19 cellular contexts compared by ENCODE assay signal in the genomic region with DNA sequence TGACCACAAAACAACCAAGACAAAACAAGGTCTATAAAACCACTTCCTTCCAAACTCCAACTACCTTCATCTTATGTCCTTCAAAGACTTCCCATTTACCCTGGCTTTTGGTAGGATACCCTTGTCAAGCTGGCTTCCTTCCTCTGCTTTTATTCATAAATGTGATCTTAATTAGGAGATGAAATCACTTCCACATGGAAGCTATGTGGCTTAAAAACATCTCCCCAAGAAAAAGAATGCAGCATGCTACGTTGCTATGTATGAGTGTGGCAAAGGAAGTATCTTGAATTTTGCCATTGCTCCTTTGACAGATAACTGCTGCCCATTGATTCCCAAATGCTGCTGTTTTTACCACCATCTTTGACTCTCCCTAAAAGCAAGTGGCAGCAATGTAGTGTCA. TPM values are rescaled to one million over a fixed set of nuclear protein-coding genes. Genes with fewer than 3 reads are reported as not detected.
DNase-seq lines count a peak whose midpoint lies in the region; ATAC-seq, FAIRE-seq and TF ChIP-seq lines count a peak whose summit lies in the region.
"Had no signal": no experiment of that assay in that cellular context is flagged by ENCODE, and none has a peak within 500 bp of the region (broad histone marks: within the 10 kb centered on the region; RNA-seq: fewer than 3 reads in every experiment).

No MANE protein-coding gene starts in this region.

- no peaks in the 10 kb centered on the region for H3F3A ChIP-seq in GM23248 (ENCODE audit: insufficient read depth)

- H3K27ac ChIP-seq in GM23248 = no peak overlapping the region
- H3K27ac ChIP-seq in GM12878 (ENCODE audit: control insufficient read depth, insufficient read depth) = no peak overlapping the region
- H3K27ac ChIP-seq: PC-9, SJSA1 had no signal

- TF ChIP-seq CTCF in AG10803 (conservative IDR thresholded peaks at IDR 0.05; ENCODE audit: low read length) (no peak), GM12878 (IDR thresholded peaks at IDR 0.05 in 2 of 3, conservative IDR thresholded peaks at IDR 0.05 in 1 of 3; ENCODE audit: control insufficient read depth in 2 of 3, extremely low read depth in 1 of 3, insufficient read depth in 1 of 3, low read depth in 3 of 3, low read length in 3 of 3) (no peak), fibroblast of the aortic adventitia (IDR thresholded peaks at IDR 0.05; ENCODE audit: insufficient read depth, low read length) (no peak)

- no peaks in the 10 kb centered on the region for H3K9me3 ChIP-seq in GM23248 (ENCODE audit: low read depth)
- H3K9me3 ChIP-seq in GM12878 (replicated peaks; ENCODE audit: control insufficient read depth, insufficient read depth, low read length) = no peaks in the 10 kb centered on the region
- H3K9me3 ChIP-seq: SJSA1 had no signal

- no peaks in the 10 kb centered on the region for H3K9me2 ChIP-seq in GM23248 (ENCODE audit: insufficient read depth)

- H3K79me2 ChIP-seq in GM23248 (ENCODE audit: insufficient read depth) (no peaks in the 10 kb centered on the region), GM12878 (ENCODE audit: control insufficient read depth, insufficient read depth, low read length) (no peaks in the 10 kb centered on the region)

- 0% methylated on average over 1 of the region's 1 CpG for WGBS in GM23248 (ENCODE audit: low coverage in 1 of 2, low lambda C conversion rate in 2 of 2, missing lambda C conversion rate in 2 of 2), 2 experiments
- WGBS in GM12878 (ENCODE audit: insufficient coverage, insufficient replicate concordance, low lambda C conversion rate, missing lambda C conversion rate) = 0% methylated on average over 1 of the region's 1 CpG

- ATAC-seq in GM12878 = no peak
- no peak for ATAC-seq in GM21515 (IDR thresholded peaks at IDR 0.05; ENCODE audit: unreplicated experiment)
- ATAC-seq: K562 had no signal

- FAIRE-seq in GM12878 (lab: Jason Lieb, UNC) = peak; percentile 23
- FAIRE-seq: A204.1, K562 had no signal

- no peak overlapping the region for H3K9ac ChIP-seq in GM23248
- H3K9ac ChIP-seq in GM12878 (ENCODE audit: control insufficient read depth, insufficient read depth, low read length) = no peak overlapping the region

- no peak overlapping the region for H2AFZ ChIP-seq in GM23248
- H2AFZ ChIP-seq in GM12878 (ENCODE audit: control insufficient read depth, low read depth, low read length) = no peak overlapping the region
- H2AFZ ChIP-seq: PC-9 had no signal

- intact Hi-C loops in GM12878 (cut with micrococcal nuclease; ENCODE audit: unreplicated experiment) = no loop called here

- peaks cover 8% of the 10 kb centered on the region for H3K4me1 ChIP-seq in GM23248 (ENCODE audit: insufficient read depth)
- no peaks in the 10 kb centered on the region for H3K4me1 ChIP-seq in GM12878 (ENCODE audit: control insufficient read depth, insufficient read depth, low read length)
- H3K4me1 ChIP-seq: SJSA1 had no signal

- TF ChIP-seq EP300 in GM12878 (IDR thresholded peaks at IDR 0.05; ENCODE audit: borderline replicate concordance in 1 of 2, control insufficient read depth in 1 of 2, low read depth in 2 of 2, low read length in 2 of 2) = no peak

- SMC1A ChIA-PET in GM12878 (lab: Charles Lee; ENCODE audit: uncharacterized antibody, unreplicated experiment) = interaction anchor here (0.6 kb wide), 1 partner anchor 78 kb away, joined by 3 read pairs; no protein-coding TSS in a partner anchor

- DNase-seq in AG10803 (ENCODE audit: low read depth) = peak; percentile 58
- DNase-seq in GM23248 = peak; percentile 15
- no peak for DNase-seq in GM12878 (ENCODE audit: low read depth, low spot score)
- peak; percentile 16 for DNase-seq in fibroblast of the aortic adventitia (ENCODE audit: low read depth)
- DNase-seq in T1000 (lab: John Stamatoyannopoulos, UW) = no peak
- no peak for DNase-seq in Ammon's horn (ENCODE audit: low spot score)
- DNase-seq: AML-193, DMS79 treated with DMSO at 0.1 percent for 48 hours, NCI-H187, NCI-H2107, NCI-H2227 treated with DMSO at 0.1 percent for 48 hours, NCI-H510A treated with DMSO at 0.1 percent for 48 hours, NCI-H82, PC-9 had no signal

- H3K27me3 ChIP-seq in GM23248 (replicated peaks; ENCODE audit: insufficient read depth) (no peaks in the 10 kb centered on the region), GM12878 (replicated peaks in 1 of 2; ENCODE audit: control insufficient read depth in 2 of 2, insufficient read depth in 2 of 2, low read length in 1 of 2) (no peaks in the 10 kb centered on the region; a peak in 1 of 4 replicates)
- H3K27me3 ChIP-seq: SJSA1 had no signal

- no peak for TF ChIP-seq POLR2A in GM12878 (IDR thresholded peaks at IDR 0.05; ENCODE audit: low read depth, low read length)

- in situ Hi-C loops in GM23248 (cut with MboI) (no loop called here), GM12878 (cut with MboI) (no loop called here)

- H3K36me3 ChIP-seq in GM23248 (ENCODE audit: low read depth) (no peaks in the 10 kb centered on the region), GM12878 (ENCODE audit: control insufficient read depth in 2 of 2, insufficient read depth in 2 of 2, low read length in 1 of 2) (no peaks in the 10 kb centered on the region)
- H3K36me3 ChIP-seq: SJSA1 had no signal

- RAD21 ChIA-PET in GM12878 (lab: Charles Lee; ENCODE audit: unreplicated experiment) = no interaction called here

- H3K4me2 ChIP-seq in GM23248 (ENCODE audit: unreplicated experiment) = no peak overlapping the region
- H3K4me2 ChIP-seq in GM12878 (ENCODE audit: control insufficient read depth, insufficient read depth) = no peak overlapping the region
- H3K4me2 ChIP-seq: PC-9 had no signal

- POLR2A ChIA-PET in GM12878 (lab: Charles Lee) = interaction anchor here (1.1 kb wide), 1 partner anchor 46 kb away, joined by 3 read pairs; no protein-coding TSS in a partner anchor

- CTCF ChIA-PET in GM12878 (lab: Yijun Ruan, JAX) = no interaction called here

- H4K20me1 ChIP-seq in GM23248 (ENCODE audit: insufficient read depth) (no peaks in the 10 kb centered on the region), GM12878 (ENCODE audit: control insufficient read depth, insufficient read depth) (no peaks in the 10 kb centered on the region)

- H3K4me3 ChIP-seq in AG10803 (ENCODE audit: low read length) = no peak overlapping the region
- H3K4me3 ChIP-seq in GM23248 = no peak overlapping the region
- H3K4me3 ChIP-seq in GM12878 = no peak overlapping the region
- H3K4me3 ChIP-seq in fibroblast of the aortic adventitia (ENCODE audit: low read depth, low read length) = no peak overlapping the region
- H3K4me3 ChIP-seq: K562, PC-9, SJSA1 had no signal

- no peak for TF ChIP-seq RAD21 in GM12878 (IDR thresholded peaks at IDR 0.05; ENCODE audit: insufficient read depth, low read depth, low read length)

- BruUV-seq in GM12878 (replicated peaks; lab: Mats Ljungman, UMichigan) = no TSS peak

TF ChIP-seq in GM12878, 131 proteins besides CTCF, POLR2A, EP300 and RAD21:
- TF ChIP-seq ZNF622 (IDR thresholded peaks at IDR 0.05) (no peak), ATF7 (IDR thresholded peaks at IDR 0.05; ENCODE audit: low read depth) (no peak), EZH2 (IDR thresholded peaks at IDR 0.05; ENCODE audit: borderline replicate concordance, control insufficient read depth, low read depth, low read length) (no peak), NFIC (IDR thresholded peaks at IDR 0.05; ENCODE audit: low read depth, low read length) (no peak)
- TF ChIP-seq, protein P1, sequence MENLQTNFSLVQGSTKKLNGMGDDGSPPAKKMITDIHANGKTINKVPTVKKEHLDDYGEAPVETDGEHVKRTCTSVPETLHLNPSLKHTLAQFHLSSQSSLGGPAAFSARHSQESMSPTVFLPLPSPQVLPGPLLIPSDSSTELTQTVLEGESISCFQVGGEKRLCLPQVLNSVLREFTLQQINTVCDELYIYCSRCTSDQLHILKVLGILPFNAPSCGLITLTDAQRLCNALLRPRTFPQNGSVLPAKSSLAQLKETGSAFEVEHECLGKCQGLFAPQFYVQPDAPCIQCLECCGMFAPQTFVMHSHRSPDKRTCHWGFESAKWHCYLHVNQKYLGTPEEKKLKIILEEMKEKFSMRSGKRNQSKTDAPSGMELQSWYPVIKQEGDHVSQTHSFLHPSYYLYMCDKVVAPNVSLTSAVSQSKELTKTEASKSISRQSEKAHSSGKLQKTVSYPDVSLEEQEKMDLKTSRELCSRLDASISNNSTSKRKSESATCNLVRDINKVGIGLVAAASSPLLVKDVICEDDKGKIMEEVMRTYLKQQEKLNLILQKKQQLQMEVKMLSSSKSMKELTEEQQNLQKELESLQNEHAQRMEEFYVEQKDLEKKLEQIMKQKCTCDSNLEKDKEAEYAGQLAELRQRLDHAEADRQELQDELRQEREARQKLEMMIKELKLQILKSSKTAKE (IDR thresholded peaks at IDR 0.05; ENCODE audit: low read depth, poor library complexity, severe bottlenecking) = no peak
TF ChIP-seq in GM12878: peak in this region for 0.

RNA-seq across cellular contexts. Expression of gene VEGFD, which starts 46.4 kb away (rescaled TPM):
- not detected in 2 replicates for total RNA-seq in GM23248 (2014; rRNA removed; shearing (Covaris generic))
- not detected in 2 replicates for polyA plus RNA-seq in GM23248 (2016; fragmentation: Nextera tagmentation; extraction: Ambion mirVana)
- total RNA-seq in GM12878 (2013; cell fraction: nucleolus; rRNA removed) = 0.38 TPM in 1 of 2 replicates, not detected in the other
- not detected in 2 replicates for total RNA-seq in GM12878 (2014; rRNA removed)
- not detected in 2 replicates for total RNA-seq in GM12878 (2014; rRNA removed; fragmentation: Illumina TruSeq; extraction: Trizol)
- total RNA-seq in GM12878 (2021) = not detected in 2 replicates
- 0.16 TPM for polyA plus RNA-seq in GM12878 (2011; ENCODE audit: low read depth)
- 0.14 and 0.15 TPM in 2 replicates for polyA plus RNA-seq in GM12878 (2011; rRNA removed)
- polyA plus RNA-seq in GM12878 (2011; cell fraction: cytosol; rRNA removed) = 0.05 and 0.09 TPM in 2 replicates
- polyA plus RNA-seq in GM12878 (2011; cell fraction: nucleus; rRNA removed) = 0.37 and 0.51 TPM in 2 replicates
- polyA plus RNA-seq in GM12878 (2012) = not detected in 2 replicates
- polyA plus RNA-seq in GM12878 (2014; fragmentation: Illumina TruSeq; extraction: Trizol) = not detected in 2 replicates
- not detected for polyA plus RNA-seq in GM12878 (2014; fragmentation: Nextera tagmentation; extraction: Ambion mirVana)
- not detected in 2 replicates for polyA plus RNA-seq in GM12878 (2014; rRNA removed)
- polyA plus RNA-seq in GM12878 (2016; fragmentation: Nextera tagmentation; extraction: Ambion mirVana) = not detected
- polyA minus RNA-seq in GM12878 (2011; rRNA and poly(A)+ RNA removed) = 0.10 TPM in 1 of 2 replicates, not detected in the other
- polyA minus RNA-seq in GM12878 (2011; cell fraction: cytosol; rRNA and poly(A)+ RNA removed) = not detected in 2 replicates
- 0.12 and 0.48 TPM in 2 replicates for polyA minus RNA-seq in GM12878 (2011; cell fraction: nucleus; rRNA and poly(A)+ RNA removed)
- total RNA-seq in fibroblast of the aortic adventitia (ENCODE audit: low replicate concordance) = 0.90 and 1.6 TPM in 2 replicates
- total RNA-seq: G401, K562, SJSA1 had no signal

Comparison
In these comparisons a context has a peak if more than half of its experiments do, and no peak if none do; other contexts are left out.
1. DNase-seq: peak in AG10803 (single experiment), GM23248 (single experiment) and fibroblast of the aortic adventitia (single experiment); none in GM12878 (single experiment), T1000 (single experiment) and Ammon's horn (single experiment).